ENCODE assay signal across 9 cellular contexts in genomic region chr17:76370261-76370993, GRCh38. TPM values are rescaled to one million over a fixed set of nuclear protein-coding genes. Genes with fewer than 3 reads are reported as not detected.
DNase-seq lines count a peak whose midpoint lies in the region; ATAC-seq and TF ChIP-seq lines count a peak whose summit lies in the region.
"Had no signal": no experiment of that assay in that cellular context is flagged by ENCODE, and none has a peak within 500 bp of the region (broad histone marks: within the 10 kb centered on the region; RNA-seq: fewer than 3 reads in every experiment).

No MANE protein-coding gene starts in this region.

- TF ChIP-seq CTCF in WTC11 (IDR thresholded peaks at IDR 0.05) = no peak
- TF ChIP-seq CTCF in thoracic aorta (IDR thresholded peaks at IDR 0.05) = peak; percentile 72

- DNase-seq in HK-2 (ENCODE audit: unreplicated experiment) (peak; percentile 72), WTC11 (ENCODE audit: low spot score) (no peak), hepatic stellate cell (ENCODE audit: low spot score) (peak; percentile 95), thoracic aorta (ENCODE audit: low spot score) (peak; percentile 77)
- DNase-seq in activated CD4-positive, alpha-beta T cell treated with anti-CD3 and anti-CD28 coated beads, Interleukin-2, amount 50 U/mL, for 1 hour = no peak

- no peaks in the 10 kb centered on the region for H3K9me3 Mint-ChIP-seq in WTC11

- POLR2A ChIA-PET in WTC11 (lab: Charles Lee) = no interaction called here

- H3K36me3 ChIP-seq in thoracic aorta = no peaks in the 10 kb centered on the region

- H3K4me1 ChIP-seq in thoracic aorta (ENCODE audit: control insufficient read depth in 1 of 2, low read depth in 2 of 2) = peaks cover 4 to 13% of the 10 kb centered on the region in 2 donors

- no peaks in the 10 kb centered on the region; the same call in 1 of the 2 replicates for H3K27me3 Mint-ChIP-seq in WTC11 (ENCODE audit: low read depth)

- H3K4me3 ChIP-seq in thoracic aorta = no peak overlapping the region

- H3K9me3 ChIP-seq in thoracic aorta = no peaks in the 10 kb centered on the region

- no peaks in the 10 kb centered on the region for H3K36me3 Mint-ChIP-seq in WTC11

- peaks cover 22% of the 10 kb centered on the region for H3K4me1 Mint-ChIP-seq in WTC11

- H3K27ac Mint-ChIP-seq in WTC11 = peak overlapping the region; percentile 7; the same call in 1 of the 2 replicates

- H3K27me3 ChIP-seq in thoracic aorta (replicated peaks; ENCODE audit: insufficient read depth) = no peaks in the 10 kb centered on the region

- CTCF ChIA-PET in WTC11 (lab: Charles Lee) = interaction anchor here (0.6 to 4.3 kb wide), 15 partner anchors 8 to 191 kb away, joined by 3 to 34 read pairs (median 4); partner anchors contain the start of genes PRPSAP1, SPHK1 and UBALD2

- ATAC-seq in WTC11 (peak; percentile 13; the same call in 1 of the 2 replicates), thoracic aorta (ENCODE audit: insufficient number of reproducible peaks, low FRiP score, low read depth) (peak; percentile 90), HG02642 (IDR thresholded peaks at IDR 0.05; ENCODE audit: poor library complexity, unreplicated experiment) (no peak), GM19395 (IDR thresholded peaks at IDR 0.05; ENCODE audit: unreplicated experiment) (no peak), GM19035 (IDR thresholded peaks at IDR 0.05; ENCODE audit: unreplicated experiment) (no peak)

- peak overlapping the region; percentile 45 to 76 for H3K27ac ChIP-seq in thoracic aorta
- H3K27ac ChIP-seq: KMS-11 had no signal

- H3K4me3 Mint-ChIP-seq in WTC11 = no peak overlapping the region

TF ChIP-seq in WTC11, 78 proteins besides CTCF, POLR2A, EP300 and RAD21 (continues in another document):
- no peak for TF ChIP-seq MLX (CRISPR knock-in tag; IDR thresholded peaks at IDR 0.05)
- TF ChIP-seq ZNF532 (CRISPR knock-in tag; IDR thresholded peaks at IDR 0.05; ENCODE audit: borderline replicate concordance) = no peak
- TF ChIP-seq AR (CRISPR knock-in tag; IDR thresholded peaks at IDR 0.05) = no peak
- TF ChIP-seq ATF6 (CRISPR knock-in tag; IDR thresholded peaks at IDR 0.05) = no peak
- TF ChIP-seq ZNF396 (CRISPR knock-in tag; IDR thresholded peaks at IDR 0.05; ENCODE audit: borderline replicate concordance) = no peak
- no peak for TF ChIP-seq TEAD1 (CRISPR knock-in tag; IDR thresholded peaks at IDR 0.05)
- TF ChIP-seq CREM (CRISPR knock-in tag; IDR thresholded peaks at IDR 0.05) = no peak
- TF ChIP-seq FOXK1 (CRISPR knock-in tag; IDR thresholded peaks at IDR 0.05) = no peak
- no peak for TF ChIP-seq E2F4 (CRISPR knock-in tag; IDR thresholded peaks at IDR 0.05; ENCODE audit: borderline replicate concordance, low read depth)
- no peak for TF ChIP-seq NR1H2 (CRISPR knock-in tag; IDR thresholded peaks at IDR 0.05)
- no peak for TF ChIP-seq ZNF512 (CRISPR knock-in tag; IDR thresholded peaks at IDR 0.05; ENCODE audit: borderline replicate concordance)
- TF ChIP-seq HMGA2 (CRISPR knock-in tag; IDR thresholded peaks at IDR 0.05) = no peak
- TF ChIP-seq RELA (CRISPR knock-in tag; IDR thresholded peaks at IDR 0.05; ENCODE audit: borderline replicate concordance) = no peak

RNA-seq across cellular contexts. Expression of gene SPHK1, which starts 14.0 kb away (rescaled TPM):
- 2.5 to 2.9 TPM (median 2.8 TPM) in 3 replicates for total RNA-seq in WTC11 (2021)
- 10 to 100 TPM; 46.8 to 47.4 TPM for total RNA-seq in thoracic aorta

RNA-seq across cellular contexts. Expression of gene PRPSAP1, which starts 16.7 kb away (rescaled TPM):
- total RNA-seq in WTC11 (2021) = 50.0 to 56.5 TPM (median 52.3 TPM) in 3 replicates
- total RNA-seq in thoracic aorta = 10 to 100 TPM; 57.8 to 83.9 TPM

Comparison
In these comparisons a context has a peak if more than half of its experiments do, and no peak if none do; other contexts are left out.
1. DNase-seq: peak in HK-2 (single experiment), hepatic stellate cell (single experiment) and thoracic aorta (single experiment); none in WTC11 (single experiment) and activated CD4-positive, alpha-beta T cell treated with anti-CD3 and anti-CD28 coated beads, Interleukin-2, amount 50 U/mL, for 1 hour (single experiment).
2. ATAC-seq: peak in WTC11 (single experiment) and thoracic aorta (single experiment); none in HG02642 (single experiment), GM19395 (single experiment) and GM19035 (single experiment).
3. RNA of gene SPHK1, which starts 14.0 kb away (total RNA-seq): 46.8 to 47.4 TPM in thoracic aorta; 2.5 to 2.9 TPM in WTC11; every median in the first group is over 10 times any median in the second.